Comparison of ENCODE assay signal across 23 cellular contexts in the genomic region with DNA sequence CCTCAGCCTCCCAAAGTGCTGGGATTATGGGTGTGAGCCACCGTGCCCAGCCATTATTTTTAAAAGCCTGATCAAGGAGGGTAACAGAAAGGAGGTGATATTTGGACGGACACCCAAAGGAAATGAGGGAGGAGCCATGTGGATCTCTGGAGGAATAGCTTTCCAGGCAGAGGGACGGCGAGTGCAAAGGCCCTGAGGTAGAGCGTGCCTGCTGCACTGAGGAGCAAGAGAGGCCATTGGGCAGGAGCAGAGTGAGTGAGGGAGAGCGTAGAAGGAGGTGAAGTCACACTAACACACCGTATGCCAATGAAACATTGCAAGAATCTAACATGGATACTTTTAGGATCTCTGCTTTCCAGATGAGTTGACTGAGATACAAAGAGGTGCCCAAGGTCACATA.
"Had no signal": no experiment of that assay in that cellular context is flagged by ENCODE, and none has a peak within 500 bp of the region (broad histone marks: within the 10 kb centered on the region; RNA-seq: fewer than 3 reads in every experiment).

No MANE protein-coding gene starts in this region.

- H3K4me1 ChIP-seq: Peyer's patch had no signal

- H3K27me3 ChIP-seq: MG63, Peyer's patch had no signal

- ATAC-seq: PC-3, Right ventricle myocardium inferior had no signal

- H3K27ac ChIP-seq: Peyer's patch, SJSA1, SK-N-MC had no signal

- H3K4me3 ChIP-seq: MG63, Peyer's patch, SJSA1, SK-N-MC had no signal

- DNase-seq: Karpas-422, KG1, MG63, NCI-H1092, NCI-H1105 treated with DMSO at 0.1 percent for 48 hours, NCI-H1417 treated with DMSO at 0.1 percent for 48 hours, NCI-H146, NCI-H1694 treated with DMSO at 0.1 percent for 48 hours, NCI-H1930, NCI-H2081, NCI-H2171, NCI-H226, NCI-H446, NCI-H510A, NCI-H524 treated with DMSO at 0.1 percent for 48 hours, NCI-H69, NCI-H774, PC-3, Peyer's patch, SHP77 treated with DMSO at 0.1 percent for 48 hours had no signal

- H3K9me3 ChIP-seq: MG63, Peyer's patch, SJSA1 had no signal

- H3K36me3 ChIP-seq: MG63, Peyer's patch, SJSA1 had no signal
